12 cellular contexts compared by ENCODE assay signal in genomic region chr3:153767601-153768558, GRCh38.
DNase-seq lines count a peak whose midpoint lies in the region; ATAC-seq, FAIRE-seq and TF ChIP-seq lines count a peak whose summit lies in the region.
"Had no signal": no experiment of that assay in that cellular context is flagged by ENCODE, and none has a peak within 500 bp of the region (broad histone marks: within the 10 kb centered on the region; RNA-seq: fewer than 3 reads in every experiment).

No MANE protein-coding gene starts in this region.

- H3K4me3 ChIP-seq in bronchial epithelial cell (ENCODE audit: low read depth, low read length), result no peak overlapping the region
- H3K4me3 ChIP-seq: Peyer's patch, smooth muscle cell, testis had no signal

- ATAC-seq in Right ventricle myocardium inferior (peak; percentile 34), left ventricle myocardium superior (no peak), HG03139 (IDR thresholded peaks at IDR 0.05; ENCODE audit: unreplicated experiment) (peak; percentile 14)

- H3K27me3 ChIP-seq in bronchial epithelial cell (ENCODE audit: control insufficient read depth, insufficient read depth, low read length), result no peaks in the 10 kb centered on the region
- H3K27me3 ChIP-seq: Peyer's patch, testis had no signal

- no peaks in the 10 kb centered on the region for H3K36me3 ChIP-seq in bronchial epithelial cell (ENCODE audit: control insufficient read depth, insufficient read depth, low read length)
- H3K36me3 ChIP-seq: Peyer's patch had no signal

- intact Hi-C loops in Right ventricle myocardium inferior (cut with DNase I), result loop anchor here (5.0 kb wide), 2 partner anchors 726 to 741 kb away; no protein-coding TSS in a partner anchor
- intact Hi-C loops in left ventricle myocardium superior (cut with micrococcal nuclease), result loop anchor here (5.0 kb wide), 2 partner anchors 726 to 741 kb away; no protein-coding TSS in a partner anchor

- DNase-seq in Right ventricle myocardium inferior (ENCODE audit: missing footprints), result no peak
- DNase-seq in left ventricle myocardium superior, result no peak
- DNase-seq in bronchial epithelial cell (ENCODE audit: low read depth), result no peak
- DNase-seq in NCI-H2081 (lab: John Stamatoyannopoulos, UW), result no peak
- no peak for DNase-seq in NCI-H1417 (lab: John Stamatoyannopoulos, UW)
- DNase-seq in T-helper 9 cell, result no peak
- DNase-seq in activated CD4-positive, alpha-beta T cell treated with anti-CD3 and anti-CD28 coated beads, Interleukin-2, amount 50 U/mL, for 48 hours, result no peak

- FAIRE-seq in bronchial epithelial cell (lab: Jason Lieb, UNC), result peak; percentile 79
- FAIRE-seq: G401.6 had no signal

- TF ChIP-seq CTCF in bronchial epithelial cell (IDR thresholded peaks at IDR 0.05; ENCODE audit: insufficient read depth, low read length, severe bottlenecking), result no peak
